Comparison of ENCODE assay signal across 10 cellular contexts in genomic region chr3:172596394-172596706, GRCh38.
DNase-seq lines count a peak whose midpoint lies in the region; ATAC-seq and TF ChIP-seq lines count a peak whose summit lies in the region.
"Had no signal": no experiment of that assay in that cellular context is flagged by ENCODE, and none has a peak within 500 bp of the region (broad histone marks: within the 10 kb centered on the region; RNA-seq: fewer than 3 reads in every experiment).

No MANE protein-coding gene starts in this region.

- H3K27ac ChIP-seq in right lobe of liver (peak overlapping the region; percentile 80 to 95 (median 89)), tibial nerve (peak overlapping the region in 3 of 4 donors; percentile 62 to 83 (median 80))

- peak overlapping the region; percentile 91 for H3K27ac Mint-ChIP-seq in activated naive CD4-positive, alpha-beta T cell treated with anti-CD3 and anti-CD28 coated beads for 36 hours
- no peak overlapping the region for H3K27ac Mint-ChIP-seq in activated naive CD4-positive, alpha-beta T cell treated with anti-CD3 and anti-CD28 coated beads, Interleukin-2, amount 10 ng/mL, durations not matched to agents 7 days and 5 days
- no peak overlapping the region for H3K27ac Mint-ChIP-seq in activated T-helper 2 cell treated with anti-CD3 and anti-CD28 coated beads, Interferon-gamma antibody, Interleukin-2, Interleukin-4, amounts not matched to agents 10 μg/mL and 5 μg/mL and 100 μg/mL, durations not matched to agents 14 hours and 24 hours and 36 hours

- no peaks in the 10 kb centered on the region for H3K27me3 Mint-ChIP-seq in activated naive CD4-positive, alpha-beta T cell treated with anti-CD3 and anti-CD28 coated beads for 36 hours (ENCODE audit: low read depth)
- H3K27me3 Mint-ChIP-seq in activated naive CD4-positive, alpha-beta T cell treated with anti-CD3 and anti-CD28 coated beads, Interleukin-2, amount 10 ng/mL, durations not matched to agents 7 days and 5 days, result peaks cover 4% of the 10 kb centered on the region
- H3K27me3 Mint-ChIP-seq in activated T-helper 2 cell treated with anti-CD3 and anti-CD28 coated beads, Interferon-gamma antibody, Interleukin-2, Interleukin-4, amounts not matched to agents 10 μg/mL and 5 μg/mL and 100 μg/mL, durations not matched to agents 14 hours and 24 hours and 36 hours (ENCODE audit: low read depth), result peaks cover 2% of the 10 kb centered on the region

- no peaks in the 10 kb centered on the region for H3K27me3 ChIP-seq in right lobe of liver
- no peaks in the 10 kb centered on the region for H3K27me3 ChIP-seq in tibial nerve

- peak overlapping the region; percentile 77 for H3K4me3 Mint-ChIP-seq in activated naive CD4-positive, alpha-beta T cell treated with anti-CD3 and anti-CD28 coated beads for 36 hours
- no peak overlapping the region for H3K4me3 Mint-ChIP-seq in activated naive CD4-positive, alpha-beta T cell treated with anti-CD3 and anti-CD28 coated beads, Interleukin-2, amount 10 ng/mL, durations not matched to agents 7 days and 5 days
- H3K4me3 Mint-ChIP-seq in activated T-helper 2 cell treated with anti-CD3 and anti-CD28 coated beads, Interferon-gamma antibody, Interleukin-2, Interleukin-4, amounts not matched to agents 10 μg/mL and 5 μg/mL and 100 μg/mL, durations not matched to agents 14 hours and 24 hours and 36 hours (ENCODE audit: low read depth), result peak overlapping the region; percentile 77

- WGBS in right lobe of liver (ENCODE audit: insufficient coverage, low coverage, low lambda C conversion rate, missing lambda C conversion rate), result 14% methylated on average over 2 of the region's 2 CpGs
- WGBS in tibial nerve, 2 donors, result 53 to 54% methylated on average over 2 of the region's 2 CpGs

- H3K36me3 ChIP-seq in right lobe of liver (no peaks in the 10 kb centered on the region), tibial nerve (no peaks in the 10 kb centered on the region)

- no peaks in the 10 kb centered on the region for H3K36me3 Mint-ChIP-seq in activated naive CD4-positive, alpha-beta T cell treated with anti-CD3 and anti-CD28 coated beads for 36 hours (ENCODE audit: low read depth)
- peaks cover 4% of the 10 kb centered on the region for H3K36me3 Mint-ChIP-seq in activated naive CD4-positive, alpha-beta T cell treated with anti-CD3 and anti-CD28 coated beads, Interleukin-2, amount 10 ng/mL, durations not matched to agents 7 days and 5 days
- H3K36me3 Mint-ChIP-seq in activated T-helper 2 cell treated with anti-CD3 and anti-CD28 coated beads, Interferon-gamma antibody, Interleukin-2, Interleukin-4, amounts not matched to agents 10 μg/mL and 5 μg/mL and 100 μg/mL, durations not matched to agents 14 hours and 24 hours and 36 hours (ENCODE audit: low read depth), result no peaks in the 10 kb centered on the region

- TF ChIP-seq CTCF in right lobe of liver (IDR thresholded peaks at IDR 0.05) (peak in 1 of 4 donors; percentile 2), tibial nerve (IDR thresholded peaks at IDR 0.05) (no peak)

- TF ChIP-seq EP300 in tibial nerve (IDR thresholded peaks at IDR 0.05), result no peak

- H3K9me3 Mint-ChIP-seq in activated naive CD4-positive, alpha-beta T cell treated with anti-CD3 and anti-CD28 coated beads for 36 hours, result no peaks in the 10 kb centered on the region
- peaks cover 3% of the 10 kb centered on the region for H3K9me3 Mint-ChIP-seq in activated naive CD4-positive, alpha-beta T cell treated with anti-CD3 and anti-CD28 coated beads, Interleukin-2, amount 10 ng/mL, durations not matched to agents 7 days and 5 days
- H3K9me3 Mint-ChIP-seq in activated T-helper 2 cell treated with anti-CD3 and anti-CD28 coated beads, Interferon-gamma antibody, Interleukin-2, Interleukin-4, amounts not matched to agents 10 μg/mL and 5 μg/mL and 100 μg/mL, durations not matched to agents 14 hours and 24 hours and 36 hours, result peaks cover 5% of the 10 kb centered on the region

- H3K9me3 ChIP-seq in right lobe of liver, result no peaks in the 10 kb centered on the region
- no peaks in the 10 kb centered on the region for H3K9me3 ChIP-seq in tibial nerve

- TF ChIP-seq POLR2A in right lobe of liver (IDR thresholded peaks at IDR 0.05) (no peak), tibial nerve (IDR thresholded peaks at IDR 0.05) (no peak)

- peaks cover 49% of the 10 kb centered on the region for H3K4me1 Mint-ChIP-seq in activated naive CD4-positive, alpha-beta T cell treated with anti-CD3 and anti-CD28 coated beads for 36 hours (ENCODE audit: low read depth)
- peaks cover 51% of the 10 kb centered on the region for H3K4me1 Mint-ChIP-seq in activated naive CD4-positive, alpha-beta T cell treated with anti-CD3 and anti-CD28 coated beads, Interleukin-2, amount 10 ng/mL, durations not matched to agents 7 days and 5 days
- peaks cover 48% of the 10 kb centered on the region for H3K4me1 Mint-ChIP-seq in activated T-helper 2 cell treated with anti-CD3 and anti-CD28 coated beads, Interferon-gamma antibody, Interleukin-2, Interleukin-4, amounts not matched to agents 10 μg/mL and 5 μg/mL and 100 μg/mL, durations not matched to agents 14 hours and 24 hours and 36 hours (ENCODE audit: low read depth)

- no peak for ATAC-seq in right lobe of liver
- ATAC-seq: stimulated activated naive CD8-positive, alpha-beta T cell treated with anti-CD3 and anti-CD28 coated beads, Interleukin-15, Interleukin-2, amounts not matched to agents 100 U/mL and 50 U/mL, for 24 hours had no signal

- intact Hi-C loops in activated naive CD4-positive, alpha-beta T cell treated with anti-CD3 and anti-CD28 coated beads for 36 hours (cut with micrococcal nuclease), result loop anchor here (1.0 kb wide), 8 partner anchors 20 to 264 kb away; no protein-coding TSS in a partner anchor
- intact Hi-C loops in activated T-helper 2 cell treated with anti-CD3 and anti-CD28 coated beads, Interferon-gamma antibody, Interleukin-2, Interleukin-4, amounts not matched to agents 10 μg/mL and 5 μg/mL and 100 μg/mL, durations not matched to agents 14 hours and 24 hours and 36 hours (cut with micrococcal nuclease), result loop anchor here (1.0 to 10.0 kb wide), 5 partner anchors 71 to 462 kb away; no protein-coding TSS in a partner anchor
- intact Hi-C loops in right lobe of liver (cut with DNase I), result no loop called here

- no peak for DNase-seq in activated naive CD4-positive, alpha-beta T cell treated with anti-CD3 and anti-CD28 coated beads for 36 hours
- DNase-seq in activated naive CD4-positive, alpha-beta T cell treated with anti-CD3 and anti-CD28 coated beads, Interleukin-2, amount 10 ng/mL, durations not matched to agents 7 days and 5 days, result no peak
- no peak for DNase-seq in activated T-helper 2 cell treated with anti-CD3 and anti-CD28 coated beads, Interferon-gamma antibody, Interleukin-2, Interleukin-4, amounts not matched to agents 10 μg/mL and 5 μg/mL and 100 μg/mL, durations not matched to agents 14 hours and 24 hours and 36 hours (ENCODE audit: low spot score)
- no peak for DNase-seq in right lobe of liver
- DNase-seq in tibial nerve (ENCODE audit: low spot score in 2 of 2), result no peak
- no peak for DNase-seq in superior temporal gyrus (ENCODE audit: extremely low spot score)
- no peak for DNase-seq in retina
- no peak for DNase-seq in germinal center (ENCODE audit: low spot score)
- DNase-seq: cerebellar nuclear complex had no signal

- H3K4me3 ChIP-seq in right lobe of liver (no peak overlapping the region), tibial nerve (no peak overlapping the region)

- H3K4me1 ChIP-seq in right lobe of liver, result peaks cover 0 to 28% (median 9%) of the 10 kb centered on the region in 4 donors
- peaks cover 0 to 20% (median 18%) of the 10 kb centered on the region in 4 donors for H3K4me1 ChIP-seq in tibial nerve

- CTCF ChIA-PET in activated naive CD4-positive, alpha-beta T cell treated with anti-CD3 and anti-CD28 coated beads for 36 hours (lab: Charles Lee), result interaction anchor here (0.6 to 8.4 kb wide), 33 partner anchors 9 to 265 kb away, joined by 3 to 122 read pairs (median 6); partner anchors contain the start of gene TNFSF10
- CTCF ChIA-PET in activated naive CD4-positive, alpha-beta T cell treated with anti-CD3 and anti-CD28 coated beads, Interleukin-2, amount 10 ng/mL, durations not matched to agents 7 days and 5 days (lab: Charles Lee), result interaction anchor here (0.9 to 11.8 kb wide), 33 partner anchors 10 to 489 kb away, joined by 3 to 180 read pairs (median 9); partner anchors contain the start of gene TNFSF10

Comparison
In these comparisons a context has a peak if more than half of its experiments do, and no peak if none do; other contexts are left out.
1. intact Hi-C loops: an anchor here in activated naive CD4-positive, alpha-beta T cell treated with anti-CD3 and anti-CD28 coated beads for 36 hours (1.0 kb wide) and activated T-helper 2 cell treated with anti-CD3 and anti-CD28 coated beads, Interferon-gamma antibody, Interleukin-2, Interleukin-4, amounts not matched to agents 10 μg/mL and 5 μg/mL and 100 μg/mL, durations not matched to agents 14 hours and 24 hours and 36 hours (1.0 to 10.0 kb wide); none called in right lobe of liver.